ENCODE assay signal across 28 cellular contexts in genomic region chr2:207012461-207012860, GRCh38.
A peak's percentile ranks its signal among the peaks of the same experiment; 100 is the strongest.
DNase-seq lines count a peak whose midpoint lies in the region; ATAC-seq, FAIRE-seq and TF ChIP-seq lines count a peak whose summit lies in the region.
"Had no signal": no experiment of that assay in that cellular context is flagged by ENCODE, and none has a peak within 500 bp of the region (broad histone marks: within the 10 kb centered on the region; RNA-seq: fewer than 3 reads in every experiment).

No MANE protein-coding gene starts in this region.

- no peaks in the 10 kb centered on the region for H3K36me3 Mint-ChIP-seq in HFFc6 (ENCODE audit: low read depth)
- H3K36me3 Mint-ChIP-seq: CD4-positive, alpha-beta memory T cell; IgD-negative memory B cell; naive B cell had no signal

- no peak overlapping the region for H3K4me3 Mint-ChIP-seq in HFFc6
- H3K4me3 Mint-ChIP-seq: activated T-cell treated with anti-CD3 and anti-CD28 coated beads, Interleukin-2, amount 50 U/mL, for 4 hours; CD4-positive, alpha-beta memory T cell; IgD-negative memory B cell; naive B cell; stimulated activated naive CD8-positive, alpha-beta T cell treated with anti-CD3 and anti-CD28 coated beads, Interleukin-15, Interleukin-2, amounts not matched to agents 100 ng/mL and 50 ng/mL, for 24 hours had no signal

- H3K27ac Mint-ChIP-seq in HFFc6 = peak overlapping the region; percentile 20; the same call in 1 of the 2 replicates
- H3K27ac Mint-ChIP-seq: CD4-positive, alpha-beta memory T cell; IgD-negative memory B cell; naive B cell; stimulated activated naive CD8-positive, alpha-beta T cell treated with anti-CD3 and anti-CD28 coated beads, Interleukin-15, Interleukin-2, amounts not matched to agents 100 ng/mL and 50 ng/mL, for 24 hours had no signal

- H3K27me3 ChIP-seq in small intestine (ENCODE audit: control insufficient read depth in 2 of 2, insufficient read depth in 2 of 2, low read length in 2 of 2) (no peaks in the 10 kb centered on the region), body of pancreas (no peaks in the 10 kb centered on the region)
- H3K27me3 ChIP-seq: dorsolateral prefrontal cortex, SJCRH30, tibial artery had no signal

- H3K9me3 Mint-ChIP-seq in HFFc6 = no peaks in the 10 kb centered on the region
- H3K9me3 Mint-ChIP-seq: activated T-cell treated with anti-CD3 and anti-CD28 coated beads, Interleukin-2, amount 50 U/mL, for 4 hours; CD4-positive, alpha-beta memory T cell; stimulated activated naive CD8-positive, alpha-beta T cell treated with anti-CD3 and anti-CD28 coated beads, Interleukin-15, Interleukin-2, amounts not matched to agents 100 ng/mL and 50 ng/mL, for 24 hours had no signal

- H3K27me3 Mint-ChIP-seq in HFFc6 (ENCODE audit: insufficient read depth) = peaks cover 2% of the 10 kb centered on the region

- no peak overlapping the region for H3K4me3 ChIP-seq in fibroblast of pulmonary artery (replicated peaks; ENCODE audit: low read depth, low read length)
- no peak overlapping the region for H3K4me3 ChIP-seq in small intestine (ENCODE audit: low read depth in 1 of 2, low read length in 2 of 2)
- H3K4me3 ChIP-seq in body of pancreas = no peak overlapping the region
- no peak overlapping the region for H3K4me3 ChIP-seq in lower leg skin (ENCODE audit: low read depth, poor library complexity, severe bottlenecking)
- H3K4me3 ChIP-seq: dorsolateral prefrontal cortex, SJCRH30, tibial artery had no signal

- H3K36me3 ChIP-seq in small intestine (ENCODE audit: control insufficient read depth in 2 of 2, insufficient read depth in 2 of 2, low read length in 2 of 2) = no peaks in the 10 kb centered on the region
- no peaks in the 10 kb centered on the region for H3K36me3 ChIP-seq in body of pancreas (replicated peaks in 1 of 2; ENCODE audit: insufficient read depth in 1 of 2, low read depth in 2 of 2)
- H3K36me3 ChIP-seq: SJCRH30, tibial artery had no signal

- FAIRE-seq in small intestine (lab: Jason Lieb, UNC) = no peak
- FAIRE-seq: GM12891 had no signal

- intact Hi-C loops in body of pancreas (cut with DNase I) (no loop called here), lower leg skin (cut with DNase I; ENCODE audit: low total_unique reads) (no loop called here)

- DNase-seq in HFFc6 = peak; percentile 13
- peak; percentile 58 for DNase-seq in amniotic epithelial cell (ENCODE audit: low read depth)
- DNase-seq in fibroblast of pulmonary artery (ENCODE audit: low read depth) = peak; percentile 31
- peak; percentile 12 for DNase-seq in small intestine
- no peak for DNase-seq in SIG-M5 treated with dmso at 0.1 percent for 504 hours (lab: John Stamatoyannopoulos, UW; ENCODE audit: unreplicated experiment)
- no peak for DNase-seq in body of pancreas
- no peak for DNase-seq in lower leg skin (ENCODE audit: low spot score in 2 of 2)
- DNase-seq: activated naive CD4-positive, alpha-beta T cell; activated T-cell treated with anti-CD3 and anti-CD28 coated beads, Interleukin-2, amount 50 U/mL, for 4 hours; amygdala; caudate nucleus; CD4-positive, alpha-beta memory T cell; DMS153; dorsolateral prefrontal cortex; left colon; MM.1S; naive B cell; NCI-H146; NCI-H2171; NCI-H524 treated with DMSO at 0.1 percent for 48 hours; retina; SJCRH30; stimulated activated CD4-positive, alpha-beta T cell treated with anti-CD3 and anti-CD28 coated beads, Interleukin-12 subunit alpha, Interleukin-12 subunit beta, amount 100 ng/mL, for 4 hours; stimulated activated CD4-positive, alpha-beta T cell treated with anti-CD3 and anti-CD28 coated beads, Interleukin-4, amount 100 ng/mL, for 4 hours; tibial artery had no signal

- WGBS in small intestine, 3 donors = 33 to 65% (median 43%) methylated on average over 1 of the region's 1 CpG
- 39 to 42% methylated on average over 1 of the region's 1 CpG for WGBS in body of pancreas, 2 donors
- 33 to 94% methylated on average over 1 of the region's 1 CpG for WGBS in lower leg skin, 2 donors

- no peak for TF ChIP-seq CTCF in HFFc6 (IDR thresholded peaks at IDR 0.05)
- no peak for TF ChIP-seq CTCF in fibroblast of pulmonary artery (IDR thresholded peaks at IDR 0.05; ENCODE audit: low read length, missing control alignments)
- no peak for TF ChIP-seq CTCF in body of pancreas (IDR thresholded peaks at IDR 0.05)
- TF ChIP-seq CTCF in lower leg skin (IDR thresholded peaks at IDR 0.05) = no peak

- H3K4me1 ChIP-seq in small intestine (ENCODE audit: control insufficient read depth in 2 of 2, insufficient read depth in 1 of 2, low read depth in 1 of 2, low read length in 1 of 2) (no peaks in the 10 kb centered on the region), body of pancreas (no peaks in the 10 kb centered on the region)
- H3K4me1 ChIP-seq: SJCRH30, tibial artery had no signal

- peaks cover 38% of the 10 kb centered on the region for H3K4me1 Mint-ChIP-seq in HFFc6 (ENCODE audit: low read depth)
- H3K4me1 Mint-ChIP-seq: naive B cell had no signal

- no peak for ATAC-seq in body of pancreas
- ATAC-seq: activated T-cell treated with anti-CD3 and anti-CD28 coated beads, Interleukin-2, amount 50 U/mL, for 4 hours; left colon had no signal

- no peaks in the 10 kb centered on the region for H3K9me3 ChIP-seq in small intestine (ENCODE audit: control insufficient read depth, low read depth)
- H3K9me3 ChIP-seq in body of pancreas = no peaks in the 10 kb centered on the region
- H3K9me3 ChIP-seq: SJCRH30, tibial artery had no signal

- TF ChIP-seq POLR2A in body of pancreas (IDR thresholded peaks at IDR 0.05) (no peak), lower leg skin (IDR thresholded peaks at IDR 0.05) (no peak)

- H3K27ac ChIP-seq in small intestine (ENCODE audit: low read depth in 1 of 2, low read length in 1 of 2) = no peak overlapping the region
- no peak overlapping the region for H3K27ac ChIP-seq in body of pancreas
- H3K27ac ChIP-seq: dorsolateral prefrontal cortex, SJCRH30, tibial artery had no signal

Comparison
In these comparisons a context has a peak if more than half of its experiments do, and no peak if none do; other contexts are left out.
1. DNase-seq: peak in HFFc6 (single experiment), amniotic epithelial cell (single experiment), fibroblast of pulmonary artery (single experiment) and small intestine (single experiment); none in SIG-M5 treated with dmso at 0.1 percent for 504 hours (single experiment), body of pancreas (0 of 4) and lower leg skin (0 of 2).